Comparison of ENCODE assay signal across 13 cellular contexts in the genomic region with DNA sequence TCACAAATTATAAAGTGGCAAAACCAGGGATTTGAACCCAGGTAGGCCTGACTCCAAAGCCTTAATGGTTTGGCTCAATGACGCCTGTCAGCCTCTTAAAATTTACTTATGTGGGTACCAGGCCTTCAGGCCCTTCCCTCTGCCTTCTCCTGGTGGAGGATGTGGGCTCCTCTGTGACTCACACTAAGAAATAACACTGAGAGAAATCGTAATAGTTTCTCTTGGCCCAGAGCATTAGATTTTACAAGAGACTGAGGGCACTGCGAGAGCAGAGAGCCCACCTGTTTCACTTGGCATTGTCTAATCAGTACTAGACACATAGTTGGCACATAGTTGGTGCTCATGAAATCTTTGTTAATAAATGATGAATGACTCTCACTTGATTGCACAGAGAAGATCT.
DNase-seq lines count a peak whose midpoint lies in the region; ATAC-seq and TF ChIP-seq lines count a peak whose summit lies in the region.
"Had no signal": no experiment of that assay in that cellular context is flagged by ENCODE, and none has a peak within 500 bp of the region (broad histone marks: within the 10 kb centered on the region; RNA-seq: fewer than 3 reads in every experiment).

No MANE protein-coding gene starts in this region.

- H3K27ac Mint-ChIP-seq in MCF 10A (ENCODE audit: low read depth, unreplicated experiment), result peak overlapping the region; percentile 40
- H3K27ac Mint-ChIP-seq in activated T-helper 1 cell treated with anti-CD3 and anti-CD28 coated beads, Interleukin-12 subunit alpha, Interleukin-12 subunit beta, Interleukin-2, Interleukin-4 antibody, amounts not matched to agents 30 ng/mL and 10 ng/mL and 1 ng/mL, durations not matched to agents 14 hours and 24 hours and 36 hours, result peak overlapping the region; percentile 25

- no peaks in the 10 kb centered on the region for H3K27me3 Mint-ChIP-seq in MCF 10A (ENCODE audit: insufficient read depth, unreplicated experiment)
- no peaks in the 10 kb centered on the region for H3K27me3 Mint-ChIP-seq in activated T-helper 1 cell treated with anti-CD3 and anti-CD28 coated beads, Interleukin-12 subunit alpha, Interleukin-12 subunit beta, Interleukin-2, Interleukin-4 antibody, amounts not matched to agents 30 ng/mL and 10 ng/mL and 1 ng/mL, durations not matched to agents 14 hours and 24 hours and 36 hours (ENCODE audit: insufficient read depth)
- H3K27me3 Mint-ChIP-seq: effector memory CD8-positive, alpha-beta T cell had no signal

- intact Hi-C loops in MCF 10A (cut with micrococcal nuclease), result no loop called here
- intact Hi-C loops in breast epithelium (cut with DNase I; ENCODE audit: low total_unique reads), result no loop called here
- intact Hi-C loops in activated T-helper 1 cell treated with anti-CD3 and anti-CD28 coated beads, Interleukin-12 subunit alpha, Interleukin-12 subunit beta, Interleukin-2, Interleukin-4 antibody, amounts not matched to agents 30 ng/mL and 10 ng/mL and 1 ng/mL, durations not matched to agents 14 hours and 24 hours and 36 hours (cut with micrococcal nuclease), result loop anchor here (1.0 to 10.0 kb wide), 4 partner anchors 32 to 238 kb away; no protein-coding TSS in a partner anchor

- H3K36me3 ChIP-seq in breast epithelium, result no peaks in the 10 kb centered on the region
- H3K36me3 ChIP-seq: neutrophil, tibial artery had no signal

- H3K4me1 Mint-ChIP-seq in MCF 10A (ENCODE audit: insufficient read depth, unreplicated experiment), result peaks cover 54% of the 10 kb centered on the region
- peaks cover 67% of the 10 kb centered on the region for H3K4me1 Mint-ChIP-seq in activated T-helper 1 cell treated with anti-CD3 and anti-CD28 coated beads, Interleukin-12 subunit alpha, Interleukin-12 subunit beta, Interleukin-2, Interleukin-4 antibody, amounts not matched to agents 30 ng/mL and 10 ng/mL and 1 ng/mL, durations not matched to agents 14 hours and 24 hours and 36 hours (ENCODE audit: low read depth)

- H3K4me3 Mint-ChIP-seq in MCF 10A (ENCODE audit: unreplicated experiment), result no peak overlapping the region
- peak overlapping the region; percentile 0 for H3K4me3 Mint-ChIP-seq in activated T-helper 1 cell treated with anti-CD3 and anti-CD28 coated beads, Interleukin-12 subunit alpha, Interleukin-12 subunit beta, Interleukin-2, Interleukin-4 antibody, amounts not matched to agents 30 ng/mL and 10 ng/mL and 1 ng/mL, durations not matched to agents 14 hours and 24 hours and 36 hours
- H3K4me3 Mint-ChIP-seq: effector memory CD8-positive, alpha-beta T cell had no signal

- no TSS peak for BruUV-seq in MCF 10A (replicated peaks; lab: Mats Ljungman, UMichigan)

- H3K4me1 ChIP-seq in breast epithelium, result peaks cover 0 to 5% of the 10 kb centered on the region in 2 donors

- no peaks in the 10 kb centered on the region for H3K9me3 Mint-ChIP-seq in MCF 10A (ENCODE audit: unreplicated experiment)
- no peaks in the 10 kb centered on the region for H3K9me3 Mint-ChIP-seq in activated T-helper 1 cell treated with anti-CD3 and anti-CD28 coated beads, Interleukin-12 subunit alpha, Interleukin-12 subunit beta, Interleukin-2, Interleukin-4 antibody, amounts not matched to agents 30 ng/mL and 10 ng/mL and 1 ng/mL, durations not matched to agents 14 hours and 24 hours and 36 hours
- H3K9me3 Mint-ChIP-seq: effector memory CD8-positive, alpha-beta T cell had no signal

- POLR2A ChIA-PET in MCF 10A (lab: Yijun Ruan, JAX), result no interaction called here

- H3K36me3 Mint-ChIP-seq in MCF 10A (ENCODE audit: insufficient read depth, unreplicated experiment), result peaks cover 6% of the 10 kb centered on the region
- peaks cover 2% of the 10 kb centered on the region for H3K36me3 Mint-ChIP-seq in activated T-helper 1 cell treated with anti-CD3 and anti-CD28 coated beads, Interleukin-12 subunit alpha, Interleukin-12 subunit beta, Interleukin-2, Interleukin-4 antibody, amounts not matched to agents 30 ng/mL and 10 ng/mL and 1 ng/mL, durations not matched to agents 14 hours and 24 hours and 36 hours (ENCODE audit: low read depth)

- no peaks in the 10 kb centered on the region for H3K27me3 ChIP-seq in breast epithelium
- H3K27me3 ChIP-seq: neutrophil, tibial artery had no signal

- no peak for TF ChIP-seq POLR2A in breast epithelium (IDR thresholded peaks at IDR 0.05)

- CTCF ChIA-PET in MCF 10A (lab: Yijun Ruan, JAX), result no interaction called here

- no peak for TF ChIP-seq CTCF in MCF 10A (IDR thresholded peaks at IDR 0.05; ENCODE audit: unreplicated experiment)
- TF ChIP-seq CTCF in breast epithelium (IDR thresholded peaks at IDR 0.05), result no peak

- ATAC-seq in GM18520 (IDR thresholded peaks at IDR 0.05; ENCODE audit: unreplicated experiment) (no peak), esophagus mucosa (no peak), HG02798 (IDR thresholded peaks at IDR 0.05; ENCODE audit: poor library complexity, unreplicated experiment) (no peak)
- ATAC-seq: effector memory CD8-positive, alpha-beta T cell had no signal

- H3K27ac ChIP-seq in breast epithelium, result no peak overlapping the region
- H3K27ac ChIP-seq: neutrophil, tibial artery had no signal

- peak; percentile 76 for DNase-seq in MCF 10A (ENCODE audit: unreplicated experiment)
- no peak for DNase-seq in breast epithelium (ENCODE audit: low spot score in 2 of 2)
- DNase-seq in activated T-helper 1 cell treated with anti-CD3 and anti-CD28 coated beads, Interleukin-12 subunit alpha, Interleukin-12 subunit beta, Interleukin-2, Interleukin-4 antibody, amounts not matched to agents 30 ng/mL and 10 ng/mL and 1 ng/mL, durations not matched to agents 14 hours and 24 hours and 36 hours (ENCODE audit: low spot score), result no peak
- DNase-seq in glomerular visceral epithelial cell (ENCODE audit: extremely low spot score), result peak; percentile 51
- no peak for DNase-seq in NCI-H2171 (lab: John Stamatoyannopoulos, UW)
- DNase-seq: effector memory CD8-positive, alpha-beta T cell; NCI-H1105; SW 1271 had no signal

- H3K4me3 ChIP-seq in breast epithelium, result no peak overlapping the region
- H3K4me3 ChIP-seq: tibial artery had no signal

- H3K9me3 ChIP-seq in breast epithelium, result no peaks in the 10 kb centered on the region
- H3K9me3 ChIP-seq: neutrophil, tibial artery had no signal

Comparison
In these comparisons a context has a peak if more than half of its experiments do, and no peak if none do; other contexts are left out.
1. DNase-seq: peak in MCF 10A (single experiment) and glomerular visceral epithelial cell (single experiment); none in breast epithelium (0 of 2), activated T-helper 1 cell treated with anti-CD3 and anti-CD28 coated beads, Interleukin-12 subunit alpha, Interleukin-12 subunit beta, Interleukin-2, Interleukin-4 antibody, amounts not matched to agents 30 ng/mL and 10 ng/mL and 1 ng/mL, durations not matched to agents 14 hours and 24 hours and 36 hours (single experiment) and NCI-H2171 (single experiment).